2 cellular contexts compared by ENCODE assay signal in the genomic region with DNA sequence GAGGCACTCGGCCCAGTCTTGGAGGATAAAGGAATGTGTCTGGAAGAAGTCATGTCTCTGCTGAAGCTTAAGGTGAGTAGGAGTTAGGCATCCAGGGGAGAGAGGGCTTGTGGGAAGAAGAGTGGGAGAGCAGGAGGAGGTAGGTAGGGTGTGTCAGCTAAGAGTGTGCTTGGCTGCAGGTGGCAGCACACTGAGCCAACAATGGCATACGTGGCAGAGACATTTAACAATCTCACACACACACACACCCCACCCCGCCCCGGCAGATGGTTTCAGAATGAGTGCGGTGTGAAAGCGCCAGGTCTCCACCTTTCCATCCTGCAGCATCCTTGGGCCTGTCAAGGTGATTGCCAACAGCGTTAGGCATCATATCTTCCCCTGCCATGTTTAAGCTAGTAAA.
TF ChIP-seq lines count a peak whose summit lies in the region.

No MANE protein-coding gene starts in this region.

TF ChIP-seq in HepG2, 621 proteins besides CTCF, POLR2A, EP300 and RAD21:
- TF ChIP-seq, protein P1, sequence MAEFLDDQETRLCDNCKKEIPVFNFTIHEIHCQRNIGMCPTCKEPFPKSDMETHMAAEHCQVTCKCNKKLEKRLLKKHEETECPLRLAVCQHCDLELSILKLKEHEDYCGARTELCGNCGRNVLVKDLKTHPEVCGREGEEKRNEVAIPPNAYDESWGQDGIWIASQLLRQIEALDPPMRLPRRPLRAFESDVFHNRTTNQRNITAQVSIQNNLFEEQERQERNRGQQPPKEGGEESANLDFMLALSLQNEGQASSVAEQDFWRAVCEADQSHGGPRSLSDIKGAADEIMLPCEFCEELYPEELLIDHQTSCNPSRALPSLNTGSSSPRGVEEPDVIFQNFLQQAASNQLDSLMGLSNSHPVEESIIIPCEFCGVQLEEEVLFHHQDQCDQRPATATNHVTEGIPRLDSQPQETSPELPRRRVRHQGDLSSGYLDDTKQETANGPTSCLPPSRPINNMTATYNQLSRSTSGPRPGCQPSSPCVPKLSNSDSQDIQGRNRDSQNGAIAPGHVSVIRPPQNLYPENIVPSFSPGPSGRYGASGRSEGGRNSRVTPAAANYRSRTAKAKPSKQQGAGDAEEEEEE (CRISPR knock-in tag; IDR thresholded peaks at IDR 0.05; ENCODE audit: borderline replicate concordance), result no peak
- TF ChIP-seq AGO2 (optimal IDR thresholded peaks at IDR 0.05; ENCODE audit: low read depth, low read length), result no peak
- TF ChIP-seq GABPA (IDR thresholded peaks at IDR 0.05; ENCODE audit: low read depth, low read length), result no peak
- TF ChIP-seq GABPA (CRISPR knock-in tag; IDR thresholded peaks at IDR 0.05; ENCODE audit: low read depth), result no peak
- TF ChIP-seq SOX5 (CRISPR knock-in tag; IDR thresholded peaks at IDR 0.05; ENCODE audit: borderline replicate concordance), result no peak
- TF ChIP-seq HES4 (CRISPR knock-in tag; IDR thresholded peaks at IDR 0.05; ENCODE audit: borderline replicate concordance), result no peak
- no peak for TF ChIP-seq ZNF558 (CRISPR knock-in tag; IDR thresholded peaks at IDR 0.05; ENCODE audit: borderline replicate concordance)
- TF ChIP-seq, protein P2, sequence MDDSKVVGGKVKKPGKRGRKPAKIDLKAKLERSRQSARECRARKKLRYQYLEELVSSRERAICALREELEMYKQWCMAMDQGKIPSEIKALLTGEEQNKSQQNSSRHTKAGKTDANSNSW (CRISPR knock-in tag; IDR thresholded peaks at IDR 0.05; ENCODE audit: borderline replicate concordance), result no peak
- no peak for TF ChIP-seq RAD51 (IDR thresholded peaks at IDR 0.05; ENCODE audit: borderline replicate concordance)

TF ChIP-seq in SK-N-SH treated with all-trans-retinoic acid at 6 μM for 48 hours, 23 proteins besides CTCF, POLR2A, EP300 and RAD21:
- no peak for TF ChIP-seq ESRRG (CRISPR knock-in tag; IDR thresholded peaks at IDR 0.05)
- TF ChIP-seq ZNF8 (CRISPR knock-in tag; IDR thresholded peaks at IDR 0.05), result no peak
- TF ChIP-seq CSRNP3 (CRISPR knock-in tag; IDR thresholded peaks at IDR 0.05), result no peak
- TF ChIP-seq CSDC2 (CRISPR knock-in tag; IDR thresholded peaks at IDR 0.05), result no peak
- TF ChIP-seq RARB (CRISPR knock-in tag; IDR thresholded peaks at IDR 0.05), result no peak
- TF ChIP-seq ZC3H10 (CRISPR knock-in tag; IDR thresholded peaks at IDR 0.05), result no peak
- TF ChIP-seq TSHZ2 (CRISPR knock-in tag; IDR thresholded peaks at IDR 0.05), result no peak
- no peak for TF ChIP-seq CREB5 (CRISPR knock-in tag; IDR thresholded peaks at IDR 0.05; ENCODE audit: low read depth)
- TF ChIP-seq ZNF70 (CRISPR knock-in tag; IDR thresholded peaks at IDR 0.05), result no peak
- TF ChIP-seq SNAI2 (CRISPR knock-in tag; IDR thresholded peaks at IDR 0.05), result no peak
- no peak for TF ChIP-seq PPARA (CRISPR knock-in tag; IDR thresholded peaks at IDR 0.05; ENCODE audit: borderline replicate concordance)
- no peak for TF ChIP-seq ZFP30 (CRISPR knock-in tag; IDR thresholded peaks at IDR 0.05)
- no peak for TF ChIP-seq ZNF565 (CRISPR knock-in tag; conservative IDR thresholded peaks at IDR 0.05; ENCODE audit: low read depth)
- TF ChIP-seq PATZ1 (CRISPR knock-in tag; IDR thresholded peaks at IDR 0.05; ENCODE audit: borderline replicate concordance), result no peak
- TF ChIP-seq GLIS3 (CRISPR knock-in tag; IDR thresholded peaks at IDR 0.05), result no peak
